ENCODE assay signal across 10 cellular contexts in genomic region chr19:31127132-31127967, GRCh38.
DNase-seq lines count a peak whose midpoint lies in the region; ATAC-seq, FAIRE-seq and TF ChIP-seq lines count a peak whose summit lies in the region.
"Had no signal": no experiment of that assay in that cellular context is flagged by ENCODE, and none has a peak within 500 bp of the region (broad histone marks: within the 10 kb centered on the region; RNA-seq: fewer than 3 reads in every experiment).

No MANE protein-coding gene starts in this region.

- H3K27ac Mint-ChIP-seq in brain: peak overlapping the region in 3 of 5 experiments; percentile 10 to 54 (median 38)
- H3K27ac Mint-ChIP-seq: CD8-positive, alpha-beta T cell had no signal

- H3K9me3 ChIP-seq in left lung (no peaks in the 10 kb centered on the region), small intestine (ENCODE audit: control insufficient read depth, low read depth) (no peaks in the 10 kb centered on the region), BE2C (no peaks in the 10 kb centered on the region)

- peaks cover 13% of the 10 kb centered on the region for H3K27me3 Mint-ChIP-seq in brain

- H3K27ac ChIP-seq in left lung (no peak overlapping the region), small intestine (ENCODE audit: low read depth in 1 of 2, low read length in 1 of 2) (peak overlapping the region in 1 of 2 donors; percentile 34)

- WGBS in small intestine, 3 donors: 61 to 67% (median 61%) methylated on average over 14 of the region's 14 CpGs

- DNase-seq in 8988T (peak; percentile 62), HCEC 1CT (peak; percentile 96), left lung (no peak), OCI-M2 (lab: John Stamatoyannopoulos, UW; ENCODE audit: unreplicated experiment) (no peak), small intestine (no peak), BE2C (no peak)
- DNase-seq: CD8-positive, alpha-beta T cell had no signal

- H3K4me3 ChIP-seq in left lung (no peak overlapping the region), small intestine (ENCODE audit: low read depth in 1 of 2, low read length in 2 of 2) (no peak overlapping the region), BE2C (ENCODE audit: low read depth, low read length) (no peak overlapping the region)

- ATAC-seq in left lung (peak; percentile 48), HG02970 (IDR thresholded peaks at IDR 0.05; ENCODE audit: low FRiP score, unreplicated experiment) (no peak)
- ATAC-seq: CD8-positive, alpha-beta T cell had no signal

- intact Hi-C loops in left lung (cut with DNase I): no loop called here

- H3K36me3 ChIP-seq in left lung (no peaks in the 10 kb centered on the region), small intestine (ENCODE audit: control insufficient read depth in 2 of 2, insufficient read depth in 2 of 2, low read length in 2 of 2) (no peaks in the 10 kb centered on the region), BE2C (no peaks in the 10 kb centered on the region)

- H3K4me1 ChIP-seq in left lung (no peaks in the 10 kb centered on the region), small intestine (ENCODE audit: control insufficient read depth in 2 of 2, insufficient read depth in 1 of 2, low read depth in 1 of 2, low read length in 1 of 2) (no peaks in the 10 kb centered on the region), BE2C (no peaks in the 10 kb centered on the region)

- H3K36me3 Mint-ChIP-seq in brain: no peaks in the 10 kb centered on the region
- H3K36me3 Mint-ChIP-seq: CD8-positive, alpha-beta T cell had no signal

- peaks cover 0 to 2% (median 0%) of the 10 kb centered on the region in 5 experiments for H3K9me3 Mint-ChIP-seq in brain
- H3K9me3 Mint-ChIP-seq: CD8-positive, alpha-beta T cell had no signal

- H3K27me3 ChIP-seq in left lung (no peaks in the 10 kb centered on the region), small intestine (ENCODE audit: control insufficient read depth in 2 of 2, insufficient read depth in 2 of 2, low read length in 2 of 2) (no peaks in the 10 kb centered on the region), BE2C (no peaks in the 10 kb centered on the region)

- no peak overlapping the region for H3K4me3 Mint-ChIP-seq in brain
- H3K4me3 Mint-ChIP-seq: CD8-positive, alpha-beta T cell had no signal

- FAIRE-seq in small intestine (lab: Jason Lieb, UNC): no peak
- FAIRE-seq: endothelial cell of umbilical vein had no signal

- no peak for TF ChIP-seq CTCF in brain (conservative IDR thresholded peaks at IDR 0.05)
- TF ChIP-seq CTCF in left lung (IDR thresholded peaks at IDR 0.05): no peak
- TF ChIP-seq CTCF in BE2C (IDR thresholded peaks at IDR 0.05; ENCODE audit: low read depth, low read length): no peak

- no peaks in the 10 kb centered on the region for H3K4me1 Mint-ChIP-seq in brain

Comparison
In these comparisons a context has a peak if more than half of its experiments do, and no peak if none do; other contexts are left out.
1. DNase-seq: peak in 8988T (single experiment) and HCEC 1CT (single experiment); none in left lung (0 of 2), OCI-M2 (single experiment), small intestine (single experiment) and BE2C (single experiment).